Comparison of ENCODE assay signal across 8 cellular contexts in genomic region chr7:155206286-155207020, GRCh38.
A peak's percentile ranks its signal among the peaks of the same experiment; 100 is the strongest.
DNase-seq lines count a peak whose midpoint lies in the region; ATAC-seq, FAIRE-seq and TF ChIP-seq lines count a peak whose summit lies in the region.

No MANE protein-coding gene starts in this region.

- peaks cover 4% of the 10 kb centered on the region for H3K9me3 Mint-ChIP-seq in activated naive CD4-positive, alpha-beta T cell treated with anti-CD3 and anti-CD28 coated beads for 36 hours

- H3K27ac ChIP-seq in RWPE1 = peak overlapping the region; percentile 72

- POLR2A ChIA-PET in RWPE1 (lab: Yijun Ruan, JAX; ENCODE audit: low non-redundant PET) = no interaction called here

- CTCF ChIA-PET in RWPE1 (lab: Yijun Ruan, JAX) = no interaction called here
- CTCF ChIA-PET in activated naive CD4-positive, alpha-beta T cell treated with anti-CD3 and anti-CD28 coated beads for 36 hours (lab: Charles Lee) = interaction anchor here (0.9 to 1.1 kb wide), 2 partner anchors 16 to 138 kb away, joined by 3 to 4 read pairs; no protein-coding TSS in a partner anchor

- H3K36me3 Mint-ChIP-seq in activated naive CD4-positive, alpha-beta T cell treated with anti-CD3 and anti-CD28 coated beads for 36 hours (ENCODE audit: low read depth) = no peaks in the 10 kb centered on the region

- peak overlapping the region; percentile 92 for H3K27ac Mint-ChIP-seq in activated naive CD4-positive, alpha-beta T cell treated with anti-CD3 and anti-CD28 coated beads for 36 hours

- DNase-seq in RWPE1 (ENCODE audit: low spot score) = no peak
- DNase-seq in activated naive CD4-positive, alpha-beta T cell treated with anti-CD3 and anti-CD28 coated beads for 36 hours = peak; percentile 89
- DNase-seq in left ventricle myocardium superior = peak; percentile 62
- DNase-seq in stimulated activated CD4-positive, alpha-beta T cell treated with anti-CD3 and anti-CD28 coated beads, Interleukin-12 subunit alpha, Interleukin-12 subunit beta, amount 100 ng/mL, for 48 hours (ENCODE audit: low read depth in 2 of 3, low spot score in 1 of 3) = peak; percentile 64 to 77 (median 64)
- no peak for DNase-seq in H54 (ENCODE audit: insufficient read length, low spot score)
- DNase-seq in NCI-H2107 treated with DMSO at 0.1 percent for 48 hours (lab: John Stamatoyannopoulos, UW; ENCODE audit: unreplicated experiment) = no peak

- ATAC-seq in GM18499 (IDR thresholded peaks at IDR 0.05; ENCODE audit: insufficient read depth, unreplicated experiment) = peak; percentile 21
- peak; percentile 41 for ATAC-seq in HG02852 (IDR thresholded peaks at IDR 0.05; ENCODE audit: unreplicated experiment)
- ATAC-seq in left ventricle myocardium superior = peak; percentile 77

- H3K4me1 Mint-ChIP-seq in activated naive CD4-positive, alpha-beta T cell treated with anti-CD3 and anti-CD28 coated beads for 36 hours (ENCODE audit: low read depth) = peaks cover 35% of the 10 kb centered on the region

- peak overlapping the region; percentile 69 for H3K4me3 Mint-ChIP-seq in activated naive CD4-positive, alpha-beta T cell treated with anti-CD3 and anti-CD28 coated beads for 36 hours

- no peak for TF ChIP-seq CTCF in RWPE1 (conservative IDR thresholded peaks at IDR 0.05; ENCODE audit: low read depth)

- intact Hi-C loops in activated naive CD4-positive, alpha-beta T cell treated with anti-CD3 and anti-CD28 coated beads for 36 hours (cut with micrococcal nuclease) = loop anchor here (5.0 to 10.0 kb wide), 3 partner anchors 438 to 791 kb away; partner anchors contain the start of gene RBM33
- intact Hi-C loops in left ventricle myocardium superior (cut with micrococcal nuclease) = no loop called here

- no peaks in the 10 kb centered on the region for H3K27me3 Mint-ChIP-seq in activated naive CD4-positive, alpha-beta T cell treated with anti-CD3 and anti-CD28 coated beads for 36 hours (ENCODE audit: low read depth)

- TF ChIP-seq POLR2A in H54 (IDR thresholded peaks at IDR 0.05; ENCODE audit: low read depth, low read length) = no peak

- FAIRE-seq in H54 (lab: Jason Lieb, UNC) = no peak

Comparison
In these comparisons a context has a peak if more than half of its experiments do, and no peak if none do; other contexts are left out.
1. ATAC-seq: peak in every context shown above with its lines; median percentile 77 in left ventricle myocardium superior; 41 in HG02852; 21 in GM18499.
2. DNase-seq: peak in activated naive CD4-positive, alpha-beta T cell treated with anti-CD3 and anti-CD28 coated beads for 36 hours (single experiment), left ventricle myocardium superior (single experiment) and stimulated activated CD4-positive, alpha-beta T cell treated with anti-CD3 and anti-CD28 coated beads, Interleukin-12 subunit alpha, Interleukin-12 subunit beta, amount 100 ng/mL, for 48 hours (3 of 3); none in RWPE1 (single experiment), H54 (single experiment) and NCI-H2107 treated with DMSO at 0.1 percent for 48 hours (single experiment).